In the genomic region with DNA sequence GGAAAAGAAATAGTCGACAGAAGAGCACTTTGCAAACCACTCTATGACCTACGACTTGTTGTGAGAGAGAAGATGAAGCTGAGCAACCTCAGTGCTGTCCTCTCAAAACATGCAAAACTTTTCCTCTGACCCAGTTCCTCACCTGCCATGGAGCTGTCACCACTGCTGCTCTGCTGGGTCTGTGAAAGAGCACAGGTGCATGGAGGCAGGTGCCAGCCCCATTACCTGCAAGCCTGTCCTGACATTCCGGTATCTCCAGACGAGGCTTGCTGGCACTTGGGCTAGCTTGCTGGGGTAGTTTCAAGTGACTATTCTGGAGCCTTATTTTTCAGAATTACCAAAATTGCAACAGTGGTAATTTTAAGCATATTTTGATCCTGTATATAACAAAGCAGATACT, we compare ENCODE assay signal across 31 cellular contexts.
"Had no signal": no experiment of that assay in that cellular context is flagged by ENCODE, and none has a peak within 500 bp of the region (broad histone marks: within the 10 kb centered on the region; RNA-seq: fewer than 3 reads in every experiment).

No MANE protein-coding gene starts in this region.

- H3K27ac Mint-ChIP-seq: activated B cell treated with CpG ODN at 0.5 μM for 24 hours; activated CD8-positive, alpha-beta T cell treated with anti-CD3 and anti-CD28 coated beads for 36 hours; activated naive CD4-positive, alpha-beta T cell treated with anti-CD3 and anti-CD28 coated beads, Interleukin-2, amount 50 U/mL, for 24 hours; activated naive CD8-positive, alpha-beta T cell treated with anti-CD3 and anti-CD28 coated beads for 36 hours; activated naive CD8-positive, alpha-beta T cell treated with anti-CD3 and anti-CD28 coated beads, Interleukin-2, amount 50 U/mL, for 24 hours; activated T-helper 17 cell treated with anti-CD3 and anti-CD28 coated beads, Interleukin-2, amount 50 U/mL, for 72 hours; effector memory CD8-positive, alpha-beta T cell; T-helper 1 cell treated with Interleukin-12 subunit alpha and Interleukin-12 subunit beta and Interleukin-4 antibody, amounts not matched to agents 30 μg/mL and 1 μg/mL, for 36 hours; T-helper 2 cell treated with Interferon-gamma antibody and Interleukin-4, amounts not matched to agents 5 μg/mL and 100 μg/mL, for 36 hours had no signal

- DNase-seq: activated B cell treated with CpG ODN at 0.5 μM for 24 hours; activated CD4-positive, alpha-beta T cell treated with anti-CD3 and anti-CD28 coated beads for 48 hours; activated CD4-positive, alpha-beta T cell treated with anti-CD3 and anti-CD28 coated beads, Interleukin-2, amount 50 U/mL, for 1 hour; activated CD4-positive, alpha-beta T cell treated with anti-CD3 and anti-CD28 coated beads, Interleukin-2, amount 50 U/mL, for 48 hours; activated CD8-positive, alpha-beta memory T cell treated with anti-CD3 and anti-CD28 coated beads for 24 hours; activated CD8-positive, alpha-beta T cell treated with anti-CD3 and anti-CD28 coated beads for 36 hours; activated effector memory CD4-positive, alpha-beta T cell treated with Interleukin-2 at 50 U/mL for 16 hours; activated gamma-delta T cell treated with Interleukin-2 at 50 U/mL for 16 hours; activated naive CD4-positive, alpha-beta T cell treated with Interleukin-2 at 50 U/mL for 16 hours; activated naive CD8-positive, alpha-beta T cell treated with anti-CD3 and anti-CD28 coated beads for 36 hours; activated naive CD8-positive, alpha-beta T cell treated with anti-CD3 and anti-CD28 coated beads, Interleukin-2, amount 50 U/mL, for 24 hours; activated T-cell treated with anti-CD3 and anti-CD28 coated beads, Interleukin-2, amount 50 U/mL, for 4 hours; adrenal gland; aorta; brain microvascular endothelial cell; dermis blood vessel endothelial cell; effector CD4-positive, alpha-beta T cell; effector memory CD8-positive, alpha-beta T cell; erythroblast; foreskin keratinocyte; gastrocnemius medialis; glutamatergic neuron; heart left ventricle; T1000; WERI-Rb-1 had no signal

- H3K4me3 Mint-ChIP-seq: activated B cell treated with CpG ODN at 0.5 μM for 24 hours; activated CD8-positive, alpha-beta T cell treated with anti-CD3 and anti-CD28 coated beads for 36 hours; activated naive CD4-positive, alpha-beta T cell treated with anti-CD3 and anti-CD28 coated beads, Interleukin-2, amount 50 U/mL, for 24 hours; activated naive CD8-positive, alpha-beta T cell treated with anti-CD3 and anti-CD28 coated beads for 36 hours; activated naive CD8-positive, alpha-beta T cell treated with anti-CD3 and anti-CD28 coated beads, Interleukin-2, amount 50 U/mL, for 24 hours; activated T-cell treated with anti-CD3 and anti-CD28 coated beads, Interleukin-2, amount 50 U/mL, for 4 hours; activated T-helper 17 cell treated with anti-CD3 and anti-CD28 coated beads, Interleukin-2, amount 50 U/mL, for 72 hours; central memory CD8-positive, alpha-beta T cell; effector memory CD8-positive, alpha-beta T cell; T-helper 1 cell treated with Interleukin-12 subunit alpha and Interleukin-12 subunit beta and Interleukin-4 antibody, amounts not matched to agents 30 μg/mL and 1 μg/mL, for 36 hours; T-helper 2 cell treated with Interferon-gamma antibody and Interleukin-4, amounts not matched to agents 5 μg/mL and 100 μg/mL, for 36 hours had no signal

- H3K4me1 Mint-ChIP-seq: activated B cell treated with CpG ODN at 0.5 μM for 24 hours; activated naive CD4-positive, alpha-beta T cell treated with anti-CD3 and anti-CD28 coated beads, Interleukin-2, amount 50 U/mL, for 24 hours; activated naive CD8-positive, alpha-beta T cell treated with anti-CD3 and anti-CD28 coated beads for 36 hours; activated naive CD8-positive, alpha-beta T cell treated with anti-CD3 and anti-CD28 coated beads, Interleukin-2, amount 50 U/mL, for 24 hours; activated T-helper 17 cell treated with anti-CD3 and anti-CD28 coated beads, Interleukin-2, amount 50 U/mL, for 72 hours; central memory CD8-positive, alpha-beta T cell had no signal

- ATAC-seq: activated CD4-positive, CD25-positive, alpha-beta regulatory T cell treated with anti-CD3 and anti-CD28 coated beads, Interleukin-2, amount 50 U/mL, for 24 hours; activated CD8-positive, alpha-beta T cell treated with anti-CD3 and anti-CD28 coated beads for 36 hours; activated naive CD8-positive, alpha-beta T cell treated with anti-CD3 and anti-CD28 coated beads, Interleukin-2, amount 50 U/mL, for 24 hours; activated T-cell treated with anti-CD3 and anti-CD28 coated beads, Interleukin-2, amount 50 U/mL, for 4 hours; activated T-helper 17 cell treated with anti-CD3 and anti-CD28 coated beads, Interleukin-2, amount 50 U/mL, for 72 hours; effector memory CD8-positive, alpha-beta T cell; foreskin keratinocyte; gastrocnemius medialis; heart left ventricle had no signal

- H3K36me3 Mint-ChIP-seq: activated naive CD4-positive, alpha-beta T cell treated with anti-CD3 and anti-CD28 coated beads, Interleukin-2, amount 50 U/mL, for 24 hours; activated naive CD8-positive, alpha-beta T cell treated with anti-CD3 and anti-CD28 coated beads for 36 hours had no signal
